27 cellular contexts compared by ENCODE assay signal in genomic region chr15:82803793-82804574, GRCh38. TPM values are rescaled to one million over a fixed set of nuclear protein-coding genes. Genes with fewer than 3 reads are reported as not detected.
DNase-seq lines count a peak whose midpoint lies in the region; ATAC-seq, FAIRE-seq and TF ChIP-seq lines count a peak whose summit lies in the region.
"Had no signal": no experiment of that assay in that cellular context is flagged by ENCODE, and none has a peak within 500 bp of the region (broad histone marks: within the 10 kb centered on the region; RNA-seq: fewer than 3 reads in every experiment).

No MANE protein-coding gene starts in this region.

- WGBS in thymus: 98% methylated on average over 2 of the region's 2 CpGs

- H3K9me3 ChIP-seq in cardiac muscle cell (ENCODE audit: low read depth): no peaks in the 10 kb centered on the region
- no peaks in the 10 kb centered on the region for H3K9me3 ChIP-seq in thymus (ENCODE audit: control insufficient read depth)
- H3K9me3 ChIP-seq: adrenal gland, colonic mucosa, transverse colon had no signal

- H3K27ac ChIP-seq in cardiac muscle cell (peak overlapping the region; percentile 98), thymus (ENCODE audit: low read depth) (peak overlapping the region; percentile 8)
- H3K27ac ChIP-seq: adrenal gland, colonic mucosa, HL-60, transverse colon had no signal

- TF ChIP-seq CTCF in cardiac muscle cell (IDR thresholded peaks at IDR 0.05; ENCODE audit: low read depth, low read length) (no peak), D721Med (IDR thresholded peaks at IDR 0.05; ENCODE audit: insufficient read depth, missing control alignments) (no peak)

- H3K36me3 ChIP-seq in cardiac muscle cell (no peaks in the 10 kb centered on the region), thymus (ENCODE audit: control insufficient read depth, insufficient read depth) (no peaks in the 10 kb centered on the region)
- H3K36me3 ChIP-seq: adrenal gland, colonic mucosa, transverse colon had no signal

- H3K27me3 ChIP-seq in cardiac muscle cell (no peaks in the 10 kb centered on the region), thymus (ENCODE audit: control insufficient read depth, insufficient read depth) (no peaks in the 10 kb centered on the region)
- H3K27me3 ChIP-seq: adrenal gland, colonic mucosa, transverse colon had no signal

- peak overlapping the region; percentile 51 for H3K4me3 ChIP-seq in cardiac muscle cell
- H3K4me3 ChIP-seq in thymus (ENCODE audit: low read length): no peak overlapping the region
- H3K4me3 ChIP-seq: adrenal gland, colonic mucosa, lung, transverse colon had no signal

- no peak for FAIRE-seq in D721Med (lab: Jason Lieb, UNC)
- FAIRE-seq: endometrium, frontal cortex, GM18507, H54 had no signal

- H3K4me1 ChIP-seq in cardiac muscle cell (ENCODE audit: low read depth) (peaks cover 42% of the 10 kb centered on the region), thymus (ENCODE audit: control insufficient read depth, insufficient read depth, low read length) (peaks cover 1% of the 10 kb centered on the region)
- H3K4me1 ChIP-seq: colonic mucosa had no signal

- peak in 1 of 2 donors; percentile 43 for DNase-seq in cardiac muscle cell (ENCODE audit: low read depth in 1 of 2, low spot score in 1 of 2)
- DNase-seq in Right ventricle myocardium inferior (ENCODE audit: missing footprints): no peak
- peak; percentile 10 for DNase-seq in astrocyte of the hippocampus (ENCODE audit: low read depth, low spot score)
- peak; percentile 28 for DNase-seq in iris pigment epithelial cell (ENCODE audit: low read depth)
- no peak for DNase-seq in D721Med (ENCODE audit: insufficient read length, low spot score)
- DNase-seq in NCI-H1048 (lab: John Stamatoyannopoulos, UW): no peak
- DNase-seq: 8988T; activated CD4-positive, CD25-positive, alpha-beta regulatory T cell treated with anti-CD3 and anti-CD28 coated beads, Interleukin-2, amount 50 U/mL, for 72 hours; adrenal gland; colonic mucosa; DMS79; naive thymus-derived CD4-positive, alpha-beta T cell; NCI-H1105 treated with DMSO at 0.1 percent for 48 hours; NCI-H345; NK-92 treated with Interleukin-12 subunit alpha and Interleukin-12 subunit beta, amount 100 ng/mL, for 24 hours; SIG-M5; T-helper 2 cell; transverse colon had no signal

- intact Hi-C loops in Right ventricle myocardium inferior (cut with DNase I): no loop called here

- no peak for ATAC-seq in Right ventricle myocardium inferior
- no peak for ATAC-seq in HG03025 (IDR thresholded peaks at IDR 0.05; ENCODE audit: low FRiP score, unreplicated experiment)
- ATAC-seq: naive thymus-derived CD4-positive, alpha-beta T cell had no signal

RNA-seq across cellular contexts. Expression of gene FSD2, which starts 1.9 kb away (rescaled TPM):
- 17.3 and 44.9 TPM in 2 replicates for total RNA-seq in cardiac muscle cell
- 14.9 and 45.6 TPM in 2 replicates for polyA plus RNA-seq in cardiac muscle cell
- total RNA-seq in Right ventricle myocardium inferior: 144 TPM
- polyA plus RNA-seq in thymus: 0.05 TPM
- total RNA-seq: activated T-helper 2 cell treated with anti-CD3 and anti-CD28 coated beads, Interferon-gamma antibody, Interleukin-2, Interleukin-4, amounts not matched to agents 10 μg/mL and 5 μg/mL and 100 μg/mL, durations not matched to agents 14 hours and 24 hours and 36 hours; adrenal gland; colonic mucosa; frontal cortex; naive thymus-derived CD4-positive, alpha-beta T cell; transverse colon had no signal
- polyA plus RNA-seq: naive thymus-derived CD4-positive, alpha-beta T cell had no signal

RNA-seq across cellular contexts. Expression of gene WHAMM, which starts 5.4 kb away (rescaled TPM):
- 5.7 and 7.6 TPM in 2 replicates for total RNA-seq in cardiac muscle cell
- 3.6 and 5.1 TPM in 2 replicates for polyA plus RNA-seq in cardiac muscle cell
- 5.7 TPM for total RNA-seq in Right ventricle myocardium inferior
- 7.8 TPM for polyA plus RNA-seq in thymus

Comparison
In these comparisons a context has a peak if more than half of its experiments do, and no peak if none do; other contexts are left out.
1. DNase-seq: peak in astrocyte of the hippocampus (single experiment) and iris pigment epithelial cell (single experiment); none in Right ventricle myocardium inferior (single experiment), D721Med (single experiment) and NCI-H1048 (single experiment).